Comparison of ENCODE assay signal across 18 cellular contexts in the genomic region with DNA sequence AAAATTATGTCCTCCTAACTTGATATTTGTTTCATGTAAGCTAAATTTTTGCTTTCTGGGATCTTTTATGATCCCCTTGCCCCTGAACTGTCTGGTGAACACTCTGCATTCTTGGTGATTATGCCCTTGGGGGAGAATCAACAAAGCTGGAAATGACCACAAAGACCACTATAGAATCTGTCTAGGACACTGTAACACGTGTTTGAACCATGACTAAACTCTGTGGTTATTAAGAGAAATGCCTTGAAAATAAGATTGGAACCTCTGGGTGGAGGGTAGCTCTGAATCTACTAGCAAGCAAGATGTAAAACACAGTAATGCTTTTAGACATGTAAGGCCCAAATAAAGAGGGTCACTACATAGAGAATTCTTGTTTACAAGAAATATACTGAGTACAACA.
A peak's percentile ranks its signal among the peaks of the same experiment; 100 is the strongest.
DNase-seq lines count a peak whose midpoint lies in the region; ATAC-seq, FAIRE-seq and TF ChIP-seq lines count a peak whose summit lies in the region.
"Had no signal": no experiment of that assay in that cellular context is flagged by ENCODE, and none has a peak within 500 bp of the region (broad histone marks: within the 10 kb centered on the region; RNA-seq: fewer than 3 reads in every experiment).

No MANE protein-coding gene starts in this region.

- H3K4me3 Mint-ChIP-seq in stimulated activated naive CD8-positive, alpha-beta T cell treated with anti-CD3 and anti-CD28 coated beads, Interleukin-15, amount 100 ng/mL, for 72 hours, result no peak overlapping the region
- H3K4me3 Mint-ChIP-seq: naive thymus-derived CD4-positive, alpha-beta T cell; T-cell had no signal

- no peak for TF ChIP-seq CTCF in bronchial epithelial cell (IDR thresholded peaks at IDR 0.05; ENCODE audit: insufficient read depth, low read length, severe bottlenecking)

- DNase-seq in ACHN, result peak; percentile 90
- peak; percentile 94 for DNase-seq in M059J (ENCODE audit: low read depth)
- DNase-seq in bronchial epithelial cell (ENCODE audit: low read depth), result peak; percentile 29
- DNase-seq in myocyte (ENCODE audit: low read depth), result peak; percentile 43
- DNase-seq in stimulated activated naive CD8-positive, alpha-beta T cell treated with anti-CD3 and anti-CD28 coated beads, Interleukin-15, amount 100 ng/mL, for 72 hours, result no peak
- DNase-seq: activated CD4-positive, alpha-beta T cell treated with anti-CD3 and anti-CD28 coated beads for 48 hours; activated T-cell treated with anti-CD3 and anti-CD28 coated beads, Interleukin-2, amount 50 U/mL, for 48 hours; adrenal gland; Caco-2; effector CD4-positive, alpha-beta T cell; left colon; naive thymus-derived CD4-positive, alpha-beta T cell; NCI-H1105; T-cell had no signal

- FAIRE-seq in bronchial epithelial cell (lab: Jason Lieb, UNC), result no peak

- ATAC-seq in HG02938 (IDR thresholded peaks at IDR 0.05; ENCODE audit: unreplicated experiment) (no peak), HG02623 (IDR thresholded peaks at IDR 0.05; ENCODE audit: unreplicated experiment) (no peak), HG03442 (IDR thresholded peaks at IDR 0.05; ENCODE audit: unreplicated experiment) (no peak)
- ATAC-seq in stimulated activated naive CD8-positive, alpha-beta T cell treated with anti-CD3 and anti-CD28 coated beads, Interleukin-15, amount 100 ng/mL, for 72 hours, result no peak
- ATAC-seq: HCT116; left colon; naive thymus-derived CD4-positive, alpha-beta T cell; T-cell had no signal

- no peaks in the 10 kb centered on the region for H3K9me3 Mint-ChIP-seq in stimulated activated naive CD8-positive, alpha-beta T cell treated with anti-CD3 and anti-CD28 coated beads, Interleukin-15, amount 100 ng/mL, for 72 hours
- H3K9me3 Mint-ChIP-seq: T-cell had no signal

- H3K27ac Mint-ChIP-seq in stimulated activated naive CD8-positive, alpha-beta T cell treated with anti-CD3 and anti-CD28 coated beads, Interleukin-15, amount 100 ng/mL, for 72 hours, result no peak overlapping the region
- H3K27ac Mint-ChIP-seq: naive thymus-derived CD4-positive, alpha-beta T cell; T-cell had no signal

- H3K27me3 ChIP-seq in bronchial epithelial cell (ENCODE audit: control insufficient read depth, insufficient read depth, low read length), result no peaks in the 10 kb centered on the region
- H3K27me3 ChIP-seq: adrenal gland had no signal

- no peak overlapping the region for H3K4me3 ChIP-seq in bronchial epithelial cell (ENCODE audit: low read depth, low read length)
- H3K4me3 ChIP-seq: adrenal gland had no signal

- peaks cover 7% of the 10 kb centered on the region for H3K27me3 Mint-ChIP-seq in stimulated activated naive CD8-positive, alpha-beta T cell treated with anti-CD3 and anti-CD28 coated beads, Interleukin-15, amount 100 ng/mL, for 72 hours

- H3K36me3 ChIP-seq in bronchial epithelial cell (ENCODE audit: control insufficient read depth, insufficient read depth, low read length), result no peaks in the 10 kb centered on the region
- H3K36me3 ChIP-seq: adrenal gland had no signal

- H3K4me1 Mint-ChIP-seq in stimulated activated naive CD8-positive, alpha-beta T cell treated with anti-CD3 and anti-CD28 coated beads, Interleukin-15, amount 100 ng/mL, for 72 hours, result no peaks in the 10 kb centered on the region
- H3K4me1 Mint-ChIP-seq: naive thymus-derived CD4-positive, alpha-beta T cell; T-cell had no signal

- in situ Hi-C loops in ACHN (cut with HindIII; ENCODE audit: low pct_ligation_motif_present, low pct_unique_long_range_greater_than_20kb, low sequenced_read_pairs), result no loop called here

Comparison
In these comparisons a context has a peak if more than half of its experiments do, and no peak if none do; other contexts are left out.
1. DNase-seq: peak in ACHN (single experiment), M059J (single experiment), bronchial epithelial cell (single experiment) and myocyte (single experiment); none in stimulated activated naive CD8-positive, alpha-beta T cell treated with anti-CD3 and anti-CD28 coated beads, Interleukin-15, amount 100 ng/mL, for 72 hours (0 of 2).